ENCODE assay signal across 24 cellular contexts in the genomic region with DNA sequence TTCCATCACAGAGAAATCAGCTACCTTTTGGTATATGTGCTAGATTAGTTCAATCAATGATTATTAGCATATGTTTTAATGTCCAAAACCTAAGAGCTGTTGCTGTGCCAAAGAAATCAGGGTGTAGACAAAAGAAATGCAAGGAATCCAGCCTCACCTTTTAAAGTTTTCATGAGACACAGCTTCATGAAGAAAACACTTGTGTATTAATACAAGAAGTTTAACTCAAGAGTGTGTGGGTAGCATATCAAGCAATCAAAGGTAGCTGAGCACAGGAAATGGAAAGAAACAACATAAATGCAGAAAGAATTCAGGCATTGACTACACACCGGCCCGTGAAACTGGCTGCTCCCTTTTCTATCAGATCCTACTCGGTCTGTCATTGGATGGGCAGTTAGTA.
DNase-seq lines count a peak whose midpoint lies in the region; ATAC-seq and TF ChIP-seq lines count a peak whose summit lies in the region.
"Had no signal": no experiment of that assay in that cellular context is flagged by ENCODE, and none has a peak within 500 bp of the region (broad histone marks: within the 10 kb centered on the region; RNA-seq: fewer than 3 reads in every experiment).

No MANE protein-coding gene starts in this region.

- no peaks in the 10 kb centered on the region for H4K20me1 ChIP-seq in HCT116 (ENCODE audit: insufficient read depth)

- TF ChIP-seq POLR2A in HCT116 (IDR thresholded peaks at IDR 0.05; ENCODE audit: borderline replicate concordance, extremely low read depth, insufficient read depth, insufficient read length): no peak
- no peak for TF ChIP-seq POLR2A in upper lobe of left lung (IDR thresholded peaks at IDR 0.05)
- TF ChIP-seq POLR2A in esophagus squamous epithelium (IDR thresholded peaks at IDR 0.05): no peak

- ATAC-seq in HCT116 (peak; percentile 36; the same call in 1 of the 2 replicates), SK-N-SH treated with all-trans-retinoic acid at 6 μM for 48 hours (peak; percentile 7; the same call in 2 of the 3 replicates), lower lobe of right lung (peak; percentile 50 to 55), upper lobe of left lung (ENCODE audit: low FRiP score in 2 of 2) (no peak)
- ATAC-seq: activated CD8-positive, alpha-beta memory T cell treated with anti-CD3 and anti-CD28 coated beads, Interleukin-2, amount 10 ng/mL, durations not matched to agents 7 days and 5 days; gastroesophageal sphincter; stimulated activated naive CD8-positive, alpha-beta T cell treated with anti-CD3 and anti-CD28 coated beads, Interleukin-15, Interleukin-2, amounts not matched to agents 100 U/mL and 50 U/mL, for 24 hours had no signal

- H3K36me3 ChIP-seq in HCT116 (ENCODE audit: control insufficient read depth in 1 of 2, insufficient read depth in 2 of 2, low read length in 2 of 2): no peaks in the 10 kb centered on the region
- H3K36me3 ChIP-seq in lower lobe of right lung: no peaks in the 10 kb centered on the region
- no peaks in the 10 kb centered on the region for H3K36me3 ChIP-seq in upper lobe of left lung
- H3K36me3 ChIP-seq in esophagus squamous epithelium: no peaks in the 10 kb centered on the region
- H3K36me3 ChIP-seq: gastroesophageal sphincter, HAP-1, right atrium auricular region, SJCRH30 had no signal

- peak overlapping the region; percentile 55 for H3K4me2 ChIP-seq in HCT116 (ENCODE audit: low read length)
- H3K4me2 ChIP-seq: hepatocyte had no signal

- RAD21 ChIA-PET in HCT116 (lab: Charles Lee; ENCODE audit: low non-redundant PET in 1 of 2, low total read pairs in 2 of 2, uncharacterized antibody in 2 of 2, unreplicated experiment in 2 of 2): no interaction called here

- peak overlapping the region; percentile 42 for H3K9ac ChIP-seq in HCT116 (ENCODE audit: low read length)
- H3K9ac ChIP-seq: parathyroid adenoma had no signal

- peak overlapping the region; percentile 98 for H3K27ac ChIP-seq in HCT116 (ENCODE audit: low read depth, low read length)
- H3K27ac ChIP-seq in lower lobe of right lung: peak overlapping the region; percentile 21
- peak overlapping the region in 3 of 4 donors; percentile 2 to 56 (median 6) for H3K27ac ChIP-seq in upper lobe of left lung
- no peak overlapping the region for H3K27ac ChIP-seq in esophagus squamous epithelium
- H3K27ac ChIP-seq: gastroesophageal sphincter, hepatocyte, parathyroid adenoma, right atrium auricular region, SJCRH30, testis had no signal

- TF ChIP-seq RAD21 in HCT116 (IDR thresholded peaks at IDR 0.05; ENCODE audit: low read depth): no peak

- H2AFZ ChIP-seq in HCT116 (ENCODE audit: low read depth, low read length, poor library complexity, severe bottlenecking): no peak overlapping the region
- H2AFZ ChIP-seq: hepatocyte, parathyroid adenoma had no signal

- H3K4me1 ChIP-seq in HCT116 (ENCODE audit: control insufficient read depth in 1 of 2, insufficient read depth in 2 of 2, low read length in 2 of 2) (peaks cover 80 to 96% of the 10 kb centered on the region in 2 experiments), lower lobe of right lung (peaks cover 12% of the 10 kb centered on the region), upper lobe of left lung (peaks cover 0 to 12% (median 0%) of the 10 kb centered on the region in 4 donors), esophagus squamous epithelium (peaks cover 0 to 5% (median 0%) of the 10 kb centered on the region in 3 donors)
- H3K4me1 ChIP-seq: parathyroid adenoma had no signal

- WGBS in upper lobe of left lung, 2 donors: 44 to 51% methylated on average over 3 of the region's 3 CpGs
- WGBS in esophagus squamous epithelium, 2 donors: 63 to 78% methylated on average over 3 of the region's 3 CpGs

- intact Hi-C loops in HCT116 (cut with micrococcal nuclease): loop anchor here (10.0 kb wide), 1 partner anchor 161 kb away; no protein-coding TSS in a partner anchor
- intact Hi-C loops in lower lobe of right lung (cut with DNase I): no loop called here
- intact Hi-C loops in esophagus squamous epithelium (cut with DNase I): no loop called here

- H3K9me3 ChIP-seq in HCT116 (ENCODE audit: control insufficient read depth in 1 of 2, insufficient read depth in 1 of 2, low read depth in 1 of 2, low read length in 2 of 2) (no peaks in the 10 kb centered on the region), lower lobe of right lung (no peaks in the 10 kb centered on the region), upper lobe of left lung (no peaks in the 10 kb centered on the region), esophagus squamous epithelium (no peaks in the 10 kb centered on the region)
- H3K9me3 ChIP-seq: gastroesophageal sphincter, HAP-1, SJCRH30, testis had no signal

- TF ChIP-seq CTCF in HCT116 (IDR thresholded peaks at IDR 0.05 in 2 of 3, conservative IDR thresholded peaks at IDR 0.05 in 1 of 3; ENCODE audit: borderline replicate concordance in 1 of 3, insufficient read depth in 1 of 3, low read depth in 2 of 3, low read length in 2 of 3) (no peak), lower lobe of right lung (IDR thresholded peaks at IDR 0.05) (no peak), upper lobe of left lung (IDR thresholded peaks at IDR 0.05) (no peak), esophagus squamous epithelium (IDR thresholded peaks at IDR 0.05) (no peak)

- H3K79me2 ChIP-seq in HCT116 (ENCODE audit: insufficient read depth, low read length): no peaks in the 10 kb centered on the region
- H3K79me2 ChIP-seq: hepatocyte, parathyroid adenoma had no signal

- no TSS peak for BruUV-seq in HCT116 (replicated peaks; lab: Mats Ljungman, UMichigan)

- POLR2A ChIA-PET in HCT116 (lab: Charles Lee): interaction anchor here (2.7 kb wide), 1 partner anchor 18 kb away, joined by 9 read pairs; no protein-coding TSS in a partner anchor

- DNase-seq in HCT116 (ENCODE audit: low read depth, low spot score) (no peak), lower lobe of right lung (no peak), upper lobe of left lung (no peak), esophagus squamous epithelium (lab: John Stamatoyannopoulos, UW) (no peak), activated gamma-delta T cell (lab: John Stamatoyannopoulos, UW) (no peak), DMS114 treated with DMSO at 0.1 percent for 48 hours (lab: John Stamatoyannopoulos, UW; ENCODE audit: unreplicated experiment) (no peak)
- DNase-seq: activated CD8-positive, alpha-beta memory T cell treated with anti-CD3 and anti-CD28 coated beads, Interleukin-2, amount 10 ng/mL, durations not matched to agents 7 days and 5 days; activated naive CD4-positive, alpha-beta T cell; activated T-cell treated with anti-CD3 and anti-CD28 coated beads, Interleukin-2, amount 50 U/mL, for 48 hours; C1 segment of cervical spinal cord; DMS53; NCI-H1092 treated with DMSO at 0.1 percent for 48 hours; NCI-H1694 treated with DMSO at 0.1 percent for 48 hours; nephron progenitor cell; SJCRH30; stimulated activated CD4-positive, alpha-beta T cell treated with anti-CD3 and anti-CD28 coated beads, Interleukin-1b, Interleukin-23, amount 100 ng/mL, for 48 hours; stimulated activated naive CD8-positive, alpha-beta T cell treated with anti-CD3 and anti-CD28 coated beads, Interleukin-15, Interleukin-2, amounts not matched to agents 100 U/mL and 50 U/mL, for 24 hours; testis had no signal

- no peaks in the 10 kb centered on the region for H3K9me2 ChIP-seq in HCT116 (ENCODE audit: insufficient read depth)

- CTCF ChIA-PET in HCT116 (lab: Charles Lee): interaction anchor here (0.8 to 1.0 kb wide), 2 partner anchors 103 to 243 kb away, joined by 3 to 5 read pairs; no protein-coding TSS in a partner anchor

- no peaks in the 10 kb centered on the region for H3K27me3 ChIP-seq in HCT116 (ENCODE audit: insufficient read depth, low read length)
- H3K27me3 ChIP-seq in lower lobe of right lung (ENCODE audit: low read depth): no peaks in the 10 kb centered on the region
- no peaks in the 10 kb centered on the region for H3K27me3 ChIP-seq in upper lobe of left lung
- no peaks in the 10 kb centered on the region for H3K27me3 ChIP-seq in esophagus squamous epithelium
- H3K27me3 ChIP-seq: gastroesophageal sphincter, hepatocyte, right atrium auricular region, SJCRH30, testis had no signal

- H3K4me3 ChIP-seq in HCT116 (replicated peaks in 1 of 2; ENCODE audit: low read depth in 1 of 2, low read length in 2 of 2) (no peak overlapping the region), lower lobe of right lung (no peak overlapping the region), upper lobe of left lung (no peak overlapping the region), esophagus squamous epithelium (no peak overlapping the region)
- H3K4me3 ChIP-seq: gastroesophageal sphincter, HAP-1, hepatocyte, right atrium auricular region, SJCRH30, testis had no signal

- no peak for TF ChIP-seq EP300 in upper lobe of left lung (IDR thresholded peaks at IDR 0.05)

TF ChIP-seq in HCT116, 20 proteins besides CTCF, POLR2A, EP300 and RAD21 (continues in another document):
- no peak for TF ChIP-seq ZBTB33 (IDR thresholded peaks at IDR 0.05; ENCODE audit: extremely low read depth, insufficient replicate concordance, low read length)

TF ChIP-seq in SK-N-SH treated with all-trans-retinoic acid at 6 μM for 48 hours, 23 proteins besides CTCF, POLR2A, EP300 and RAD21 (continues in another document):
- TF ChIP-seq PPARA (CRISPR knock-in tag; IDR thresholded peaks at IDR 0.05; ENCODE audit: borderline replicate concordance): no peak
- no peak for TF ChIP-seq RARB (CRISPR knock-in tag; IDR thresholded peaks at IDR 0.05)
- TF ChIP-seq OSR1 (CRISPR knock-in tag; IDR thresholded peaks at IDR 0.05): no peak
- TF ChIP-seq TOX (CRISPR knock-in tag; IDR thresholded peaks at IDR 0.05; ENCODE audit: borderline replicate concordance): no peak
- no peak for TF ChIP-seq BACH2 (CRISPR knock-in tag; IDR thresholded peaks at IDR 0.05; ENCODE audit: borderline replicate concordance)
- TF ChIP-seq, protein P1, sequence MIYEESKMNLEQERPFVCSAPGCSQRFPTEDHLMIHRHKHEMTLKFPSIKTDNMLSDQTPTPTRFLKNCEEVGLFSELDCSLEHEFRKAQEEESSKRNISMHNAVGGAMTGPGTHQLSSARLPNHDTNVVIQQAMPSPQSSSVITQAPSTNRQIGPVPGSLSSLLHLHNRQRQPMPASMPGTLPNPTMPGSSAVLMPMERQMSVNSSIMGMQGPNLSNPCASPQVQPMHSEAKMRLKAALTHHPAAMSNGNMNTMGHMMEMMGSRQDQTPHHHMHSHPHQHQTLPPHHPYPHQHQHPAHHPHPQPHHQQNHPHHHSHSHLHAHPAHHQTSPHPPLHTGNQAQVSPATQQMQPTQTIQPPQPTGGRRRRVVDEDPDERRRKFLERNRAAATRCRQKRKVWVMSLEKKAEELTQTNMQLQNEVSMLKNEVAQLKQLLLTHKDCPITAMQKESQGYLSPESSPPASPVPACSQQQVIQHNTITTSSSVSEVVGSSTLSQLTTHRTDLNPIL (CRISPR knock-in tag; IDR thresholded peaks at IDR 0.05; ENCODE audit: low read depth): no peak

Comparison
In these comparisons a context has a peak if more than half of its experiments do, and no peak if none do; other contexts are left out.
1. ATAC-seq: peak in HCT116 (single experiment), SK-N-SH treated with all-trans-retinoic acid at 6 μM for 48 hours (single experiment) and lower lobe of right lung (2 of 2); none in upper lobe of left lung (0 of 2).
2. H3K27ac ChIP-seq: peak in HCT116 (single experiment), lower lobe of right lung (single experiment) and upper lobe of left lung (3 of 4); none in esophagus squamous epithelium (0 of 4).